19 cellular contexts compared by ENCODE assay signal in genomic region chr11:126981635-126982034, GRCh38. TPM values are rescaled to one million over a fixed set of nuclear protein-coding genes. Genes with fewer than 3 reads are reported as not detected.
DNase-seq lines count a peak whose midpoint lies in the region; ATAC-seq and TF ChIP-seq lines count a peak whose summit lies in the region.
"Had no signal": no experiment of that assay in that cellular context is flagged by ENCODE, and none has a peak within 500 bp of the region (broad histone marks: within the 10 kb centered on the region; RNA-seq: fewer than 3 reads in every experiment).

No MANE protein-coding gene starts in this region.

- no peaks in the 10 kb centered on the region for H3K79me2 ChIP-seq in neural cell (replicated peaks; ENCODE audit: insufficient read depth, low read length)

- H3K4me3 Mint-ChIP-seq in mesothelial cell of epicardium, result no peak overlapping the region
- H3K4me3 Mint-ChIP-seq: CD4-positive, alpha-beta memory T cell had no signal

- no peaks in the 10 kb centered on the region for H3K36me3 ChIP-seq in SK-N-MC (ENCODE audit: insufficient read depth, low read length)
- H3K36me3 ChIP-seq in neural cell (ENCODE audit: insufficient read depth, low read length), result no peaks in the 10 kb centered on the region

- no peaks in the 10 kb centered on the region for H4K20me1 ChIP-seq in neural cell (ENCODE audit: insufficient read depth)

- H3K27ac ChIP-seq in SK-N-MC (peak overlapping the region; percentile 9; the same call in 1 of the 2 replicates), cingulate gyrus (ENCODE audit: low read depth, low read length) (peak overlapping the region; percentile 93), neural cell (ENCODE audit: low read length) (peak overlapping the region; percentile 47)
- H3K27ac ChIP-seq: GM23248 had no signal

- no peak overlapping the region for H3K9ac ChIP-seq in SK-N-MC (ENCODE audit: insufficient read length)
- no peak overlapping the region for H3K9ac ChIP-seq in neural cell (ENCODE audit: low read length)
- H3K9ac ChIP-seq: GM23248 had no signal

- no peaks in the 10 kb centered on the region for H3K9me3 Mint-ChIP-seq in mesothelial cell of epicardium

- no peaks in the 10 kb centered on the region for H3K27me3 ChIP-seq in neural cell (ENCODE audit: insufficient read depth, low read depth, low read length)

- DNase-seq in SK-N-MC (ENCODE audit: low read depth, low spot score) (peak; percentile 70), NCI-H1417 treated with DMSO at 0.1 percent for 48 hours (lab: John Stamatoyannopoulos, UW) (no peak), mesothelial cell of epicardium (ENCODE audit: low spot score in 2 of 2, unreplicated experiment in 2 of 2) (no peak)
- no peak for DNase-seq in activated CD8-positive, alpha-beta memory T cell treated with anti-CD3 and anti-CD28 coated beads, Interleukin-2, amount 50 U/mL, for 4 hours
- DNase-seq: C1 segment of cervical spinal cord; Calu3; CD4-positive, alpha-beta memory T cell; COR-L47; DMS53; DMS79 treated with DMSO at 0.1 percent for 48 hours; GF-D8; GM23248; H7; HCEC 1CT had no signal

- H3K4me2 ChIP-seq in neural cell (ENCODE audit: low read length), result no peak overlapping the region

- TF ChIP-seq EP300 in neural cell (conservative IDR thresholded peaks at IDR 0.05; ENCODE audit: poor library complexity, severe bottlenecking), result no peak

- H3K36me3 Mint-ChIP-seq in mesothelial cell of epicardium, result no peaks in the 10 kb centered on the region
- H3K36me3 Mint-ChIP-seq: CD4-positive, alpha-beta memory T cell had no signal

- H3K9me2 ChIP-seq in neural cell (ENCODE audit: insufficient read depth, low read length), result no peaks in the 10 kb centered on the region

- no peaks in the 10 kb centered on the region for H3F3A ChIP-seq in neural cell (ENCODE audit: insufficient read depth, low read length, poor library complexity, severe bottlenecking)

- peaks cover 84% of the 10 kb centered on the region for H3K27me3 Mint-ChIP-seq in mesothelial cell of epicardium (ENCODE audit: low read depth)

- TF ChIP-seq CTCF in neural cell (IDR thresholded peaks at IDR 0.05; ENCODE audit: poor library complexity, severe bottlenecking) (no peak), mesothelial cell of epicardium (IDR thresholded peaks at IDR 0.05; ENCODE audit: unreplicated experiment) (no peak)

- H3K4me1 Mint-ChIP-seq in mesothelial cell of epicardium, result peaks cover 3% of the 10 kb centered on the region
- H3K4me1 Mint-ChIP-seq: CD4-positive, alpha-beta memory T cell had no signal

- no peak overlapping the region for H3K27ac Mint-ChIP-seq in mesothelial cell of epicardium
- H3K27ac Mint-ChIP-seq: CD4-positive, alpha-beta memory T cell had no signal

- H2AFZ ChIP-seq in neural cell (ENCODE audit: low read depth, low read length), result no peak overlapping the region
- H2AFZ ChIP-seq: GM23248 had no signal

- no peak overlapping the region for H3K4me3 ChIP-seq in SK-N-MC
- no peak overlapping the region for H3K4me3 ChIP-seq in neural cell (ENCODE audit: low read length)
- H3K4me3 ChIP-seq: GM23248 had no signal

- ATAC-seq in GM21825 (IDR thresholded peaks at IDR 0.05; ENCODE audit: unreplicated experiment), result no peak

- no peaks in the 10 kb centered on the region for H3K9me3 ChIP-seq in SK-N-MC (ENCODE audit: low read depth, low read length)
- no peaks in the 10 kb centered on the region for H3K9me3 ChIP-seq in neural cell (ENCODE audit: low read length)

- TF ChIP-seq RAD21 in neural cell (conservative IDR thresholded peaks at IDR 0.05), result no peak

TF ChIP-seq in neural cell, 6 proteins besides CTCF, POLR2A, EP300 and RAD21:
- TF ChIP-seq MXI1 (conservative IDR thresholded peaks at IDR 0.05; ENCODE audit: poor library complexity, severe bottlenecking), result no peak
- no peak for TF ChIP-seq POLR2AphosphoS5 (IDR thresholded peaks at IDR 0.05)
- no peak for TF ChIP-seq SMC3 (conservative IDR thresholded peaks at IDR 0.05; ENCODE audit: poor library complexity)
- TF ChIP-seq EZH2 (IDR thresholded peaks at IDR 0.05; ENCODE audit: borderline replicate concordance, insufficient read depth, low read length, poor library complexity, severe bottlenecking), result no peak
- no peak for TF ChIP-seq TAF1 (IDR thresholded peaks at IDR 0.05; ENCODE audit: low read depth)
- no peak for TF ChIP-seq REST (IDR thresholded peaks at IDR 0.05; ENCODE audit: borderline replicate concordance)

RNA-seq across cellular contexts. Expression of gene KIRREL3, which starts 18.9 kb away (rescaled TPM):
- polyA plus RNA-seq in neural cell, result 23.8 and 29.0 TPM in 2 replicates
- polyA minus RNA-seq in neural cell, result 38.9 and 45.5 TPM in 2 replicates
- total RNA-seq in mesothelial cell of epicardium, result 0.31 to 1.8 TPM (median 0.95 TPM) in 3 replicates
- total RNA-seq: A673; CD4-positive, alpha-beta memory T cell; G401 had no signal
- polyA plus RNA-seq: CD4-positive, alpha-beta memory T cell had no signal

Comparison
In these comparisons a context has a peak if more than half of its experiments do, and no peak if none do; other contexts are left out.
1. H3K27ac ChIP-seq: peak in every context shown above with its lines; median percentile 93 in cingulate gyrus; 47 in neural cell; 9 in SK-N-MC.